ENCODE assay signal across 9 cellular contexts in genomic region chr17:74751210-74751529, GRCh38. TPM values are rescaled to one million over a fixed set of nuclear protein-coding genes. Genes with fewer than 3 reads are reported as not detected.
DNase-seq lines count a peak whose midpoint lies in the region; ATAC-seq and TF ChIP-seq lines count a peak whose summit lies in the region.
"Had no signal": no experiment of that assay in that cellular context is flagged by ENCODE, and none has a peak within 500 bp of the region (broad histone marks: within the 10 kb centered on the region; RNA-seq: fewer than 3 reads in every experiment).

No MANE protein-coding gene starts in this region.

- H3K27me3 ChIP-seq in lower lobe of right lung (ENCODE audit: low read depth) (no peaks in the 10 kb centered on the region), stomach (no peaks in the 10 kb centered on the region)

- ATAC-seq in lower lobe of right lung (no peak), GM21390 (IDR thresholded peaks at IDR 0.05; ENCODE audit: unreplicated experiment) (no peak)
- ATAC-seq: A549 had no signal

- H3K9me3 Mint-ChIP-seq in activated CD4-positive, alpha-beta T cell treated with anti-CD3 and anti-CD28 coated beads, Interleukin-2, amount 10 ng/mL, durations not matched to agents 24 days and 14 days = no peaks in the 10 kb centered on the region
- H3K9me3 Mint-ChIP-seq in activated naive CD8-positive, alpha-beta T cell (ENCODE audit: low read depth) = no peaks in the 10 kb centered on the region

- intact Hi-C loops in activated CD4-positive, alpha-beta T cell treated with anti-CD3 and anti-CD28 coated beads, Interleukin-2, amount 10 ng/mL, durations not matched to agents 24 days and 14 days (cut with micrococcal nuclease) = loop anchor here (1.0 kb wide), 1 partner anchor 8 kb away; no protein-coding TSS in a partner anchor
- intact Hi-C loops in lower lobe of right lung (cut with DNase I) = no loop called here
- intact Hi-C loops in stomach (cut with DNase I; ENCODE audit: low total_unique reads) = no loop called here

- H3K4me3 Mint-ChIP-seq in activated CD4-positive, alpha-beta T cell treated with anti-CD3 and anti-CD28 coated beads, Interleukin-2, amount 10 ng/mL, durations not matched to agents 24 days and 14 days = peak overlapping the region; percentile 97
- peak overlapping the region; percentile 93 for H3K4me3 Mint-ChIP-seq in activated naive CD8-positive, alpha-beta T cell

- TF ChIP-seq EP300 in stomach (IDR thresholded peaks at IDR 0.05) = no peak

- H3K4me3 ChIP-seq in lower lobe of right lung (peak overlapping the region; percentile 98), stomach (peak overlapping the region in 2 of 4 donors; percentile 84 to 89)
- H3K4me3 ChIP-seq: A549 had no signal

- 37 to 50% (median 47%) methylated on average over 4 of the region's 4 CpGs for WGBS in stomach, 5 donors

- no peaks in the 10 kb centered on the region for H3K27me3 Mint-ChIP-seq in activated CD4-positive, alpha-beta T cell treated with anti-CD3 and anti-CD28 coated beads, Interleukin-2, amount 10 ng/mL, durations not matched to agents 24 days and 14 days
- no peaks in the 10 kb centered on the region for H3K27me3 Mint-ChIP-seq in activated naive CD8-positive, alpha-beta T cell

- H3K4me1 Mint-ChIP-seq in activated CD4-positive, alpha-beta T cell treated with anti-CD3 and anti-CD28 coated beads, Interleukin-2, amount 10 ng/mL, durations not matched to agents 24 days and 14 days = peaks cover 57% of the 10 kb centered on the region
- peaks cover 67% of the 10 kb centered on the region for H3K4me1 Mint-ChIP-seq in activated naive CD8-positive, alpha-beta T cell (ENCODE audit: low read depth)

- H3K36me3 Mint-ChIP-seq in activated CD4-positive, alpha-beta T cell treated with anti-CD3 and anti-CD28 coated beads, Interleukin-2, amount 10 ng/mL, durations not matched to agents 24 days and 14 days (ENCODE audit: low read depth) = peaks cover 37% of the 10 kb centered on the region
- no peaks in the 10 kb centered on the region for H3K36me3 Mint-ChIP-seq in activated naive CD8-positive, alpha-beta T cell

- no peak for TF ChIP-seq POLR2A in stomach (IDR thresholded peaks at IDR 0.05)

- no peak for TF ChIP-seq CTCF in lower lobe of right lung (IDR thresholded peaks at IDR 0.05)
- no peak for TF ChIP-seq CTCF in stomach (IDR thresholded peaks at IDR 0.05)

- H3K36me3 ChIP-seq in lower lobe of right lung (no peaks in the 10 kb centered on the region), stomach (peaks cover 0 to 4% (median 0%) of the 10 kb centered on the region in 4 donors)

- DNase-seq in activated CD4-positive, alpha-beta T cell treated with anti-CD3 and anti-CD28 coated beads, Interleukin-2, amount 10 ng/mL, durations not matched to agents 24 days and 14 days = no peak
- no peak for DNase-seq in activated CD4-positive, alpha-beta T cell treated with anti-CD3 and anti-CD28 coated beads for 48 hours
- DNase-seq in lower lobe of right lung = no peak
- DNase-seq in stomach = no peak
- DNase-seq in NAMALWA (ENCODE audit: low spot score) = no peak
- no peak for DNase-seq in DMS79 treated with DMSO at 0.1 percent for 48 hours (lab: John Stamatoyannopoulos, UW)

- H3K4me1 ChIP-seq in lower lobe of right lung = peaks cover 47% of the 10 kb centered on the region
- H3K4me1 ChIP-seq in stomach = peaks cover 33 to 72% (median 64%) of the 10 kb centered on the region in 4 donors

- H3K9me3 ChIP-seq in lower lobe of right lung = no peaks in the 10 kb centered on the region
- no peaks in the 10 kb centered on the region for H3K9me3 ChIP-seq in stomach
- H3K9me3 ChIP-seq: A549 had no signal

- H3K27ac Mint-ChIP-seq in activated CD4-positive, alpha-beta T cell treated with anti-CD3 and anti-CD28 coated beads, Interleukin-2, amount 10 ng/mL, durations not matched to agents 24 days and 14 days = peak overlapping the region; percentile 92
- H3K27ac Mint-ChIP-seq in activated naive CD8-positive, alpha-beta T cell = peak overlapping the region; percentile 92

- H3K27ac ChIP-seq in lower lobe of right lung = no peak overlapping the region
- H3K27ac ChIP-seq in stomach = peak overlapping the region; percentile 29 to 94 (median 91)
- H3K27ac ChIP-seq: A549 had no signal

RNA-seq across cellular contexts. Expression of gene NHERF1, which starts 2.7 kb away (rescaled TPM):
- total RNA-seq in activated CD4-positive, alpha-beta T cell treated with anti-CD3 and anti-CD28 coated beads, Interleukin-2, amount 10 ng/mL, durations not matched to agents 24 days and 14 days = 134 and 138 TPM in 2 replicates
- total RNA-seq in lower lobe of right lung = 35.7 TPM
- total RNA-seq in stomach = 100 to 1,000 TPM in 2 of 5 donors, 10 to 100 TPM in 3; 14.9 to 152 (median 81.0) TPM
- polyA plus RNA-seq in stomach = 10 to 100 TPM; 76.8 to 92.5 (median 83.7) TPM

RNA-seq across cellular contexts. Expression of gene RAB37, which starts 14.1 kb away (rescaled TPM):
- 5.5 and 7.5 TPM in 2 replicates for total RNA-seq in activated CD4-positive, alpha-beta T cell treated with anti-CD3 and anti-CD28 coated beads, Interleukin-2, amount 10 ng/mL, durations not matched to agents 24 days and 14 days
- total RNA-seq in lower lobe of right lung = 7.4 TPM
- 1 to 10 TPM in 2 of 5 donors, not detected in 3; 2.0 to 8.7 TPM for total RNA-seq in stomach
- polyA plus RNA-seq in stomach = 10 to 100 TPM in 1 of 3 donors, 1 to 10 TPM in 2; 2.0 to 42.9 (median 5.3) TPM

RNA-seq across cellular contexts. Expression of gene NAT9, which starts 25.0 kb away (rescaled TPM):
- 62.7 and 67.6 TPM in 2 replicates for total RNA-seq in activated CD4-positive, alpha-beta T cell treated with anti-CD3 and anti-CD28 coated beads, Interleukin-2, amount 10 ng/mL, durations not matched to agents 24 days and 14 days
- 48.6 TPM for total RNA-seq in lower lobe of right lung
- 10 to 100 TPM; 15.8 to 33.5 (median 24.0) TPM for total RNA-seq in stomach
- 10 to 100 TPM; 14.5 to 29.7 (median 19.7) TPM for polyA plus RNA-seq in stomach

RNA-seq across cellular contexts. Expression of gene CD300LF, which starts 38.4 kb away (rescaled TPM):
- not detected in 2 replicates for total RNA-seq in activated CD4-positive, alpha-beta T cell treated with anti-CD3 and anti-CD28 coated beads, Interleukin-2, amount 10 ng/mL, durations not matched to agents 24 days and 14 days
- total RNA-seq in lower lobe of right lung = 66.2 TPM
- 1 to 10 TPM in 1 of 5 donors, not detected in 4; 3.9 TPM for total RNA-seq in stomach
- polyA plus RNA-seq in stomach = under 1 TPM in 2 of 3 donors, not detected in 1; 0.75 to 0.95 TPM
- polyA plus RNA-seq: A549 had no signal
